ENCODE assay signal across 21 cellular contexts in genomic region chr9:95993342-95993741, GRCh38.
DNase-seq lines count a peak whose midpoint lies in the region; ATAC-seq and TF ChIP-seq lines count a peak whose summit lies in the region.
"Had no signal": no experiment of that assay in that cellular context is flagged by ENCODE, and none has a peak within 500 bp of the region (broad histone marks: within the 10 kb centered on the region; RNA-seq: fewer than 3 reads in every experiment).

No MANE protein-coding gene starts in this region.

- no peaks in the 10 kb centered on the region for H3K27me3 Mint-ChIP-seq in activated naive CD8-positive, alpha-beta T cell treated with anti-CD3 and anti-CD28 coated beads, Interleukin-2, amount 50 U/mL, for 24 hours
- no peaks in the 10 kb centered on the region for H3K27me3 Mint-ChIP-seq in stimulated activated naive CD8-positive, alpha-beta T cell treated with anti-CD3 and anti-CD28 coated beads, Interleukin-15, Interleukin-2, amounts not matched to agents 100 ng/mL and 50 ng/mL, for 24 hours
- no peaks in the 10 kb centered on the region for H3K27me3 Mint-ChIP-seq in Caco-2 (ENCODE audit: insufficient read depth, unreplicated experiment)
- H3K27me3 Mint-ChIP-seq: CD8-positive, alpha-beta memory T cell had no signal

- no peaks in the 10 kb centered on the region for H3K9me3 ChIP-seq in Caco-2

- no peaks in the 10 kb centered on the region for H3K36me3 ChIP-seq in Caco-2 (ENCODE audit: control insufficient read depth, insufficient read depth, low read length)

- peaks cover 34% of the 10 kb centered on the region for H3K4me1 Mint-ChIP-seq in activated naive CD8-positive, alpha-beta T cell treated with anti-CD3 and anti-CD28 coated beads, Interleukin-2, amount 50 U/mL, for 24 hours
- H3K4me1 Mint-ChIP-seq in stimulated activated naive CD8-positive, alpha-beta T cell treated with anti-CD3 and anti-CD28 coated beads, Interleukin-15, Interleukin-2, amounts not matched to agents 100 ng/mL and 50 ng/mL, for 24 hours (ENCODE audit: low read depth), result peaks cover 37% of the 10 kb centered on the region
- no peaks in the 10 kb centered on the region for H3K4me1 Mint-ChIP-seq in Caco-2 (ENCODE audit: low read depth, unreplicated experiment)

- intact Hi-C loops in Caco-2 (cut with micrococcal nuclease; ENCODE audit: unreplicated experiment), result no loop called here

- H3K4me3 ChIP-seq in Caco-2 (ENCODE audit: low read depth, low read length), result no peak overlapping the region
- H3K4me3 ChIP-seq: GM23248 had no signal

- H3K4me1 ChIP-seq in Caco-2, result no peaks in the 10 kb centered on the region

- CTCF ChIA-PET in Caco-2 (lab: Charles Lee), result no interaction called here

- H3K9me3 Mint-ChIP-seq in activated naive CD8-positive, alpha-beta T cell treated with anti-CD3 and anti-CD28 coated beads, Interleukin-2, amount 50 U/mL, for 24 hours, result no peaks in the 10 kb centered on the region
- H3K9me3 Mint-ChIP-seq in stimulated activated naive CD8-positive, alpha-beta T cell treated with anti-CD3 and anti-CD28 coated beads, Interleukin-15, Interleukin-2, amounts not matched to agents 100 ng/mL and 50 ng/mL, for 24 hours, result no peaks in the 10 kb centered on the region
- H3K9me3 Mint-ChIP-seq in Caco-2 (ENCODE audit: unreplicated experiment), result no peaks in the 10 kb centered on the region
- H3K9me3 Mint-ChIP-seq: CD8-positive, alpha-beta memory T cell; H9; HFFc6 had no signal

- peak overlapping the region; percentile 91 for H3K27ac Mint-ChIP-seq in activated naive CD8-positive, alpha-beta T cell treated with anti-CD3 and anti-CD28 coated beads, Interleukin-2, amount 50 U/mL, for 24 hours
- peak overlapping the region; percentile 90 for H3K27ac Mint-ChIP-seq in stimulated activated naive CD8-positive, alpha-beta T cell treated with anti-CD3 and anti-CD28 coated beads, Interleukin-15, Interleukin-2, amounts not matched to agents 100 ng/mL and 50 ng/mL, for 24 hours
- no peak overlapping the region for H3K27ac Mint-ChIP-seq in Caco-2 (ENCODE audit: unreplicated experiment)
- H3K27ac Mint-ChIP-seq: H9, HFFc6 had no signal

- BruUV-seq in Caco-2 (replicated peaks; lab: Mats Ljungman, UMichigan), result no TSS peak

- TF ChIP-seq CTCF in Caco-2 (IDR thresholded peaks at IDR 0.05; ENCODE audit: insufficient read depth in 1 of 2, low read depth in 1 of 2, low read length in 1 of 2, severe bottlenecking in 1 of 2, unreplicated experiment in 1 of 2), result no peak

- peak; percentile 25 for DNase-seq in activated CD4-positive, alpha-beta T cell treated with anti-CD3 and anti-CD28 coated beads for 48 hours
- DNase-seq in activated CD4-positive, alpha-beta T cell treated with anti-CD3 and anti-CD28 coated beads for 1 hour, result no peak
- DNase-seq in activated naive CD4-positive, alpha-beta T cell treated with anti-CD3 and anti-CD28 coated beads, Interleukin-2, amount 50 U/mL, for 16 hours, result peak; percentile 46
- no peak for DNase-seq in activated naive CD4-positive, alpha-beta T cell (lab: John Stamatoyannopoulos, UW)
- DNase-seq in activated naive CD8-positive, alpha-beta T cell treated with anti-CD3 and anti-CD28 coated beads, Interleukin-2, amount 50 U/mL, for 24 hours, result no peak
- DNase-seq in Caco-2 (no peak), NCI-H2029 (lab: John Stamatoyannopoulos, UW) (no peak)
- DNase-seq: 8988T; CD8-positive, alpha-beta memory T cell; GM23248; H9; HFFc6; Karpas-422; MV-4-11; NCI-H1105 treated with DMSO at 0.1 percent for 48 hours; NCI-H1694; NCI-H2081 treated with DMSO at 0.1 percent for 48 hours; NCI-H446; NCI-H526; OCI-M1 had no signal

- POLR2A ChIA-PET in Caco-2 (lab: Charles Lee), result no interaction called here

- no peaks in the 10 kb centered on the region for H3K27me3 ChIP-seq in Caco-2 (replicated peaks; ENCODE audit: control insufficient read depth, insufficient read depth, low read length)

- no peak overlapping the region for H3K4me3 Mint-ChIP-seq in activated naive CD8-positive, alpha-beta T cell treated with anti-CD3 and anti-CD28 coated beads, Interleukin-2, amount 50 U/mL, for 24 hours
- H3K4me3 Mint-ChIP-seq in stimulated activated naive CD8-positive, alpha-beta T cell treated with anti-CD3 and anti-CD28 coated beads, Interleukin-15, Interleukin-2, amounts not matched to agents 100 ng/mL and 50 ng/mL, for 24 hours, result no peak overlapping the region
- H3K4me3 Mint-ChIP-seq in Caco-2 (ENCODE audit: unreplicated experiment), result no peak overlapping the region
- H3K4me3 Mint-ChIP-seq: CD8-positive, alpha-beta memory T cell; H9; HFFc6 had no signal

- H3K36me3 Mint-ChIP-seq in activated naive CD8-positive, alpha-beta T cell treated with anti-CD3 and anti-CD28 coated beads, Interleukin-2, amount 50 U/mL, for 24 hours (ENCODE audit: low read depth), result peaks cover 38% of the 10 kb centered on the region
- H3K36me3 Mint-ChIP-seq in stimulated activated naive CD8-positive, alpha-beta T cell treated with anti-CD3 and anti-CD28 coated beads, Interleukin-15, Interleukin-2, amounts not matched to agents 100 ng/mL and 50 ng/mL, for 24 hours (ENCODE audit: low read depth), result peaks cover 58% of the 10 kb centered on the region
- peaks cover 18% of the 10 kb centered on the region for H3K36me3 Mint-ChIP-seq in Caco-2 (ENCODE audit: insufficient read depth, unreplicated experiment)

- ATAC-seq in activated naive CD8-positive, alpha-beta T cell treated with anti-CD3 and anti-CD28 coated beads, Interleukin-2, amount 50 U/mL, for 24 hours, result peak; percentile 92

Comparison
In these comparisons a context has a peak if more than half of its experiments do, and no peak if none do; other contexts are left out.
1. DNase-seq: peak in activated CD4-positive, alpha-beta T cell treated with anti-CD3 and anti-CD28 coated beads for 48 hours (single experiment) and activated naive CD4-positive, alpha-beta T cell treated with anti-CD3 and anti-CD28 coated beads, Interleukin-2, amount 50 U/mL, for 16 hours (single experiment); none in activated CD4-positive, alpha-beta T cell treated with anti-CD3 and anti-CD28 coated beads for 1 hour (single experiment), activated naive CD4-positive, alpha-beta T cell (0 of 4), activated naive CD8-positive, alpha-beta T cell treated with anti-CD3 and anti-CD28 coated beads, Interleukin-2, amount 50 U/mL, for 24 hours (single experiment), Caco-2 (0 of 2) and NCI-H2029 (single experiment).